2 cellular contexts compared by ENCODE assay signal in the genomic region with DNA sequence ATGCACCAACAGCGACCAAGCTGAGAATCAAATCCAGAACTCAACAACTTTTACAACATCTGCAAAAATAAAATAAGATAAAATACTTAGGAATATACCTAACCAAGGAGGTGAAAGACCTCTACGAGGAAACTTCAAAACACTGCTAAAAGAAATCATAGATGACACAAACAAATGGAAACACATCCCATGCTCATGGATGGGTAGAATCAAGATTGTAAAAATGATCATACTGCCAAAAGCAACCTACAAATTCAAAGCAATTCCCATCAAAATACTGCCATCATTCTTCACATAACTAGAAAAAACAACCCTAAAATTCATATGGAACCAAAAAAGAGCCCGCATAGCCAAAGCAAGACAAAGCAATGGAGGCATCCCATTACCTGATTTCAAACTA. TPM values are rescaled to one million over a fixed set of nuclear protein-coding genes. Genes with fewer than 3 reads are reported as not detected.
"Had no signal": no experiment of that assay in that cellular context is flagged by ENCODE, and none has a peak within 500 bp of the region (broad histone marks: within the 10 kb centered on the region; RNA-seq: fewer than 3 reads in every experiment).

No MANE protein-coding gene starts in this region.

RNA-seq across cellular contexts. Expression of a gene that starts 21.6 kb away (rescaled TPM):
- total RNA-seq: LHCN-M2 had no signal

RNA-seq across cellular contexts. Expression of a gene that starts 59.9 kb away (rescaled TPM):
- total RNA-seq: NCI-H460 had no signal
